1 cellular context compared by ENCODE assay signal in the genomic region with DNA sequence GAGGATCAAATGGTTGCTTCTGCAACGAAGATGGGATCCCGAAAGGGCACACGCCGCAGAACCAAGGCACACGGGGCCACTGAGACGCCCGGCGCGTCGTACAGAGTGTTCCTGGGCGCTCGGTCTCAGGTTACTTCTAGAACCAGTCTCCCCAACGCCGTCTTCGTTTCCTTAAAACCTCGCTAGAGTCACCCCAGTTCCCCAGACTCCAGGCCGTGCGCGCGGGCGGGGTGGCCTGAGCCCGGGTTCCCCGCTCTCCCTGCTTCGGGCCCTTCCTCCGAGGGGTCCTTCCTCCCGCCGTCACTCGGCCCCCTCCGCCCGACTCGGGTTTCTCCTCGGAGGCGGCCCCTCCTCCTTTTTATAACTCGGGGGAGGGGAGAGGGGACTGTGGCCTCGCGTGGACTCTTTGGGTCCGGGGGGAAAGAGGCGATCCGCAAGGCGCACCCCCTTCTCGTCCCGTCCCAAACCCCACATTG.
TF ChIP-seq lines count a peak whose summit lies in the region.

No MANE protein-coding gene starts in this region.

TF ChIP-seq in H1, 55 proteins besides CTCF, POLR2A, EP300 and RAD21:
- TF ChIP-seq CBX8 (IDR thresholded peaks at IDR 0.05; ENCODE audit: borderline replicate concordance, low read depth, low read length) (no peak), TAF1 (IDR thresholded peaks at IDR 0.05; ENCODE audit: low read depth, low read length) (peak; percentile 69; the same call in 1 of the 2 replicates), CHD2 (IDR thresholded peaks at IDR 0.05; ENCODE audit: low read length) (peak; percentile 21; the same call in 1 of the 2 replicates), POLR2AphosphoS5 (IDR thresholded peaks at IDR 0.05; ENCODE audit: low read depth, low read length) (peak; percentile 76; the same call in 1 of the 2 replicates), RBBP5 (IDR thresholded peaks at IDR 0.05; ENCODE audit: borderline replicate concordance, low read depth, low read length) (no peak; the same call in 1 of the 2 replicates), CEBPB (IDR thresholded peaks at IDR 0.05; ENCODE audit: low read depth, low read length) (no peak), PHF8 (conservative IDR thresholded peaks at IDR 0.05; ENCODE audit: low read depth, low read length) (0 out of 2 replicates have a peak, but pooled peaks have one; percentile 34), HDAC2 (IDR thresholded peaks at IDR 0.05; ENCODE audit: borderline replicate concordance in 1 of 2, low read depth in 2 of 2, low read length in 2 of 2) (peak in 1 of 2 experiments; percentile 59; a peak in 1 of 4 replicates)
- TF ChIP-seq, protein P1, sequence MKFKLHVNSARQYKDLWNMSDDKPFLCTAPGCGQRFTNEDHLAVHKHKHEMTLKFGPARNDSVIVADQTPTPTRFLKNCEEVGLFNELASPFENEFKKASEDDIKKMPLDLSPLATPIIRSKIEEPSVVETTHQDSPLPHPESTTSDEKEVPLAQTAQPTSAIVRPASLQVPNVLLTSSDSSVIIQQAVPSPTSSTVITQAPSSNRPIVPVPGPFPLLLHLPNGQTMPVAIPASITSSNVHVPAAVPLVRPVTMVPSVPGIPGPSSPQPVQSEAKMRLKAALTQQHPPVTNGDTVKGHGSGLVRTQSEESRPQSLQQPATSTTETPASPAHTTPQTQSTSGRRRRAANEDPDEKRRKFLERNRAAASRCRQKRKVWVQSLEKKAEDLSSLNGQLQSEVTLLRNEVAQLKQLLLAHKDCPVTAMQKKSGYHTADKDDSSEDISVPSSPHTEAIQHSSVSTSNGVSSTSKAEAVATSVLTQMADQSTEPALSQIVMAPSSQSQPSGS (IDR thresholded peaks at IDR 0.05; ENCODE audit: low read length), result no peak
